Comparison of ENCODE assay signal across 2 cellular contexts in the genomic region with DNA sequence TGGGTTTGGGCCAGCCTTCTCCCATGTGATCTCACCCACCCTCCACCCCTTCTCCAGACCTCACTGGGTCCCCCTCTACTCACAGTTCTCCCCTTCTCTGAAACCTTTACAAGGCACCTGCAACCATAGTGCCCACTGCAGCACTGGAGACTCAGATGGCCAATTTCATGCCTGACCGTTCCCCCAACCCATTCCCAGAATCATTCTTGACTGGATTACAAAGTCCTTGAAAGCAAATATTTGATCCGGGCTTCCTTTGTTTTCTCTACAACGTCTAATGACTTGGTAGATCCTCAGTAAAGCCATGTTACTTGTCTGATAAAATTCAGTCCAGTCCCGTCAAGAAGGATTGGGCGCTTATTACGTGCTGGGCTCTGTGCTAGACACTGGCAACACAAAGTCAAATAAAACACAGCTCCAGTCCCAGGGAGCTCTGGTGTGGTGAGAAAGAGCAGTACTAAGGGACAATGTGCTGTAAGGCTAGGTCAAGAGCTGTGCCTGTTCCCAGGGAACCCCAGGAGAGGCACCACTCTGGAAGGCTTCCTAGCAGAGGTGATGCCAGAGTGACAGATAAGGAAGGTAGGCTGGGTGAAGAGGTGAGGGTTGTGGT.
A peak's percentile ranks its signal among the peaks of the same experiment; 100 is the strongest.
TF ChIP-seq lines count a peak whose summit lies in the region.

No MANE protein-coding gene starts in this region.

TF ChIP-seq in WTC11, 78 proteins besides CTCF, POLR2A, EP300 and RAD21:
- no peak for TF ChIP-seq AFF4 (CRISPR knock-in tag; IDR thresholded peaks at IDR 0.05; ENCODE audit: borderline replicate concordance)

TF ChIP-seq in HepG2, 621 proteins besides CTCF, POLR2A, EP300 and RAD21:
- TF ChIP-seq, protein P1, sequence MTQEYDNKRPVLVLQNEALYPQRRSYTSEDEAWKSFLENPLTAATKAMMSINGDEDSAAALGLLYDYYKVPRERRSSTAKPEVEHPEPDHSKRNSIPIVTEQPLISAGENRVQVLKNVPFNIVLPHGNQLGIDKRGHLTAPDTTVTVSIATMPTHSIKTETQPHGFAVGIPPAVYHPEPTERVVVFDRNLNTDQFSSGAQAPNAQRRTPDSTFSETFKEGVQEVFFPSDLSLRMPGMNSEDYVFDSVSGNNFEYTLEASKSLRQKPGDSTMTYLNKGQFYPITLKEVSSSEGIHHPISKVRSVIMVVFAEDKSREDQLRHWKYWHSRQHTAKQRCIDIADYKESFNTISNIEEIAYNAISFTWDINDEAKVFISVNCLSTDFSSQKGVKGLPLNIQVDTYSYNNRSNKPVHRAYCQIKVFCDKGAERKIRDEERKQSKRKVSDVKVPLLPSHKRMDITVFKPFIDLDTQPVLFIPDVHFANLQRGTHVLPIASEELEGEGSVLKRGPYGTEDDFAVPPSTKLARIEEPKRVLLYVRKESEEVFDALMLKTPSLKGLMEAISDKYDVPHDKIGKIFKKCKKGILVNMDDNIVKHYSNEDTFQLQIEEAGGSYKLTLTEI (CRISPR knock-in tag; conservative IDR thresholded peaks at IDR 0.05) = no peak
- TF ChIP-seq MYPOP (CRISPR knock-in tag; IDR thresholded peaks at IDR 0.05) (no peak), SOX13 (IDR thresholded peaks at IDR 0.05) (no peak), SOX13 (CRISPR knock-in tag; conservative IDR thresholded peaks at IDR 0.05 in 1 of 2, IDR thresholded peaks at IDR 0.05 in 1 of 2) (peak in 1 of 2 experiments; percentile 51; a peak in 1 of 4 replicates), SOX6 (IDR thresholded peaks at IDR 0.05) (no peak), SOX6 (CRISPR knock-in tag; IDR thresholded peaks at IDR 0.05) (peak; percentile 32; the same call in 1 of the 2 replicates), BCL6 (CRISPR knock-in tag; IDR thresholded peaks at IDR 0.05) (peak; percentile 18; the same call in 1 of the 2 replicates), FOXA1 (IDR thresholded peaks at IDR 0.05) (no peak), FOXA1 (CRISPR knock-in tag; IDR thresholded peaks at IDR 0.05) (0 out of 2 replicates have a peak, but pooled peaks have one; percentile 2)
- TF ChIP-seq, protein P2, sequence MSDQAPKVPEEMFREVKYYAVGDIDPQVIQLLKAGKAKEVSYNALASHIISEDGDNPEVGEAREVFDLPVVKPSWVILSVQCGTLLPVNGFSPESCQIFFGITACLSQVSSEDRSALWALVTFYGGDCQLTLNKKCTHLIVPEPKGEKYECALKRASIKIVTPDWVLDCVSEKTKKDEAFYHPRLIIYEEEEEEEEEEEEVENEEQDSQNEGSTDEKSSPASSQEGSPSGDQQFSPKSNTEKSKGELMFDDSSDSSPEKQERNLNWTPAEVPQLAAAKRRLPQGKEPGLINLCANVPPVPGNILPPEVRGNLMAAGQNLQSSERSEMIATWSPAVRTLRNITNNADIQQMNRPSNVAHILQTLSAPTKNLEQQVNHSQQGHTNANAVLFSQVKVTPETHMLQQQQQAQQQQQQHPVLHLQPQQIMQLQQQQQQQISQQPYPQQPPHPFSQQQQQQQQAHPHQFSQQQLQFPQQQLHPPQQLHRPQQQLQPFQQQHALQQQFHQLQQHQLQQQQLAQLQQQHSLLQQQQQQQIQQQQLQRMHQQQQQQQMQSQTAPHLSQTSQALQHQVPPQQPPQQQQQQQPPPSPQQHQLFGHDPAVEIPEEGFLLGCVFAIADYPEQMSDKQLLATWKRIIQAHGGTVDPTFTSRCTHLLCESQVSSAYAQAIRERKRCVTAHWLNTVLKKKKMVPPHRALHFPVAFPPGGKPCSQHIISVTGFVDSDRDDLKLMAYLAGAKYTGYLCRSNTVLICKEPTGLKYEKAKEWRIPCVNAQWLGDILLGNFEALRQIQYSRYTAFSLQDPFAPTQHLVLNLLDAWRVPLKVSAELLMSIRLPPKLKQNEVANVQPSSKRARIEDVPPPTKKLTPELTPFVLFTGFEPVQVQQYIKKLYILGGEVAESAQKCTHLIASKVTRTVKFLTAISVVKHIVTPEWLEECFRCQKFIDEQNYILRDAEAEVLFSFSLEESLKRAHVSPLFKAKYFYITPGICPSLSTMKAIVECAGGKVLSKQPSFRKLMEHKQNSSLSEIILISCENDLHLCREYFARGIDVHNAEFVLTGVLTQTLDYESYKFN (CRISPR knock-in tag; conservative IDR thresholded peaks at IDR 0.05) = peak; percentile 51
